Comparison of ENCODE assay signal across 27 cellular contexts in genomic region chr20:46101957-46102356, GRCh38.
"Had no signal": no experiment of that assay in that cellular context is flagged by ENCODE, and none has a peak within 500 bp of the region (broad histone marks: within the 10 kb centered on the region; RNA-seq: fewer than 3 reads in every experiment).

No MANE protein-coding gene starts in this region.

- H3K27me3 ChIP-seq: testis, thyroid gland, vagina had no signal

- FAIRE-seq: urothelium cell line had no signal

- ATAC-seq: stimulated activated effector memory CD8-positive, alpha-beta T cell treated with anti-CD3 and anti-CD28 coated beads, Interleukin-12 subunit alpha, Interleukin-12 subunit beta, amount 100 ng/mL, for 72 hours; stimulated activated memory B cell treated with anti-CD40 and anti-IgM and Interleukin-4, amounts not matched to agents 10 μg/mL and 1 μg/mL and 100 μg/mL, for 72 hours; stimulated activated naive B cell treated with anti-CD40 and anti-IgM and Interleukin-4, amounts not matched to agents 10 μg/mL and 1 μg/mL and 100 μg/mL, for 72 hours; stimulated activated naive CD8-positive, alpha-beta T cell treated with anti-CD3 and anti-CD28 coated beads, Interleukin-15, amount 100 ng/mL, for 72 hours; stimulated activated naive CD8-positive, alpha-beta T cell treated with anti-CD3 and anti-CD28 coated beads, Interleukin-15, Interleukin-2, amounts not matched to agents 100 U/mL and 50 U/mL, for 24 hours; upper lobe of right lung had no signal

- H3K4me3 ChIP-seq: stomach, suprapubic skin, testis, thoracic aorta, thyroid gland, tibial artery, tibial nerve, transverse colon, upper lobe of left lung, upper lobe of right lung, uterus, vagina had no signal

- H3K4me1 ChIP-seq: stomach, suprapubic skin, testis, transverse colon, upper lobe of right lung, uterus had no signal

- DNase-seq: stimulated activated CD4-positive, alpha-beta T cell treated with anti-CD3 and anti-CD28 coated beads, Interleukin-2, amount 100 ng/mL, for 48 hours; stimulated activated CD4-positive, alpha-beta T cell treated with anti-CD3 and anti-CD28 coated beads, Interleukin-4, amount 100 ng/mL, for 1 hour; stimulated activated CD4-positive, alpha-beta T cell treated with anti-CD3 and anti-CD28 coated beads, Interleukin-4, amount 100 ng/mL, for 24 hours; stimulated activated CD4-positive, alpha-beta T cell treated with anti-CD3 and anti-CD28 coated beads, Interleukin-4, amount 100 ng/mL, for 4 hours; stimulated activated CD8-positive, alpha-beta memory T cell treated with anti-CD3 and anti-CD28 coated beads, Interleukin-4, amount 100 ng/mL, for 48 hours; stimulated activated naive B cell treated with anti-CD40 and anti-IgM and Interleukin-4, amounts not matched to agents 10 μg/mL and 1 μg/mL and 100 μg/mL, for 72 hours; stimulated activated naive CD4-positive, alpha-beta T cell; stimulated activated naive CD4-positive, alpha-beta T cell treated with Interleukin-2 at 50 U/mL for 16 hours; stimulated activated naive CD8-positive, alpha-beta T cell treated with anti-CD3 and anti-CD28 coated beads, Interleukin-15, amount 100 ng/mL, for 72 hours; stimulated activated naive CD8-positive, alpha-beta T cell treated with anti-CD3 and anti-CD28 coated beads, Interleukin-15, Interleukin-2, amounts not matched to agents 100 U/mL and 50 U/mL, for 24 hours; stomach; substantia nigra; testis; thyroid gland; tibial artery; transverse colon; trophoblast cell; upper lobe of left lung; upper lobe of right lung; uterus had no signal

- H3K9me3 ChIP-seq: suprapubic skin, testis, thoracic aorta, thyroid gland, tibial artery, tibial nerve, transverse colon, upper lobe of left lung, upper lobe of right lung, uterus, vagina had no signal

- H3K36me3 ChIP-seq: stomach, suprapubic skin, thoracic aorta, thyroid gland, tibial artery, tibial nerve, transverse colon, upper lobe of left lung, upper lobe of right lung, uterus, vagina had no signal

- H3K27ac ChIP-seq: stomach, suprapubic skin, testis, thoracic aorta, thyroid gland, tibial artery, tibial nerve, transverse colon, upper lobe of left lung, upper lobe of right lung, uterus, vagina had no signal
